ENCODE assay signal across 26 cellular contexts in the genomic region with DNA sequence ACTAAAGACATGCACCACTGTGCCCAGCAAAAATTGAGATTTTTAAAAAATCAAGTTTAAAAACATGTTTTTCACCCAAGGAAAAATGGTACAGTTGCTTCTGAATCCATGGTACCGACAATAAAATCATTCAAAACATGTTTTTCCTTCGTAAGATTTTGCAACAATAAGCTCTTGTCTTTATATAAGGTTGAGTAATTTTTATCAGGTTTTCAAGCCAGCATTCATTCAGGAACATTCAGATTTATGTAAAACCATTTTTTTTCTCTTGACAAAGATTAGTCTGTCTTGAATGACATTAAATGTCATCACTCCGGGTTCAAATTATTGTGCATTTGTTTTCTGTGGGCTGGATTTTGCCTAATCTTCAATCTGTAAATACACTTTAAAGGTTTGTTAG.
"Had no signal": no experiment of that assay in that cellular context is flagged by ENCODE, and none has a peak within 500 bp of the region (broad histone marks: within the 10 kb centered on the region; RNA-seq: fewer than 3 reads in every experiment).

No MANE protein-coding gene starts in this region.

- H3K27ac ChIP-seq: hepatocyte, left ventricle myocardium inferior, pancreas, prostate gland, skin epidermis, stomach, testis, thyroid gland, upper lobe of right lung had no signal

- ATAC-seq: natural killer cell; pancreas; sciatic nerve; stimulated activated naive B cell treated with anti-CD40 and anti-IgM and Interleukin-4, amounts not matched to agents 10 μg/mL and 1 μg/mL and 100 μg/mL, for 72 hours; stimulated activated naive CD8-positive, alpha-beta T cell treated with anti-CD3 and anti-CD28 coated beads, Interleukin-15, Interleukin-2, amounts not matched to agents 100 U/mL and 50 U/mL, for 24 hours; upper lobe of right lung had no signal

- H3K27me3 ChIP-seq: hepatocyte, pancreas, stomach, testis, thyroid gland, upper lobe of right lung had no signal

- H3K9me3 ChIP-seq: pancreas, prostate gland, testis, thyroid gland, upper lobe of right lung had no signal

- H3K4me1 ChIP-seq: left ventricle myocardium inferior, pancreas, prostate gland, stomach, testis, thyroid gland, upper lobe of right lung had no signal

- H3K36me3 ChIP-seq: left ventricle myocardium inferior, pancreas, prostate gland, stomach, thyroid gland, upper lobe of right lung had no signal

- H3K4me3 ChIP-seq: hepatocyte, left ventricle myocardium inferior, lung, pancreas, prostate gland, skin epidermis, stomach, testis, thyroid gland, upper lobe of right lung had no signal

- DNase-seq: islet precursor cell; left ventricle myocardium inferior; mesendoderm; naive B cell; natural killer cell; nephron progenitor cell; pancreas; posterior cingulate gyrus; retina; right cardiac atrium; stimulated activated CD4-positive, alpha-beta T cell treated with anti-CD3 and anti-CD28 coated beads, Interleukin-12 subunit alpha, Interleukin-12 subunit beta, amount 100 ng/mL, for 4 hours; stimulated activated CD4-positive, alpha-beta T cell treated with anti-CD3 and anti-CD28 coated beads, Interleukin-15, amount 100 ng/mL, for 24 hours; stimulated activated CD4-positive, alpha-beta T cell treated with anti-CD3 and anti-CD28 coated beads, Interleukin-2, amount 100 ng/mL, for 24 hours; stimulated activated CD4-positive, alpha-beta T cell treated with anti-CD3 and anti-CD28 coated beads, Interleukin-4, amount 100 ng/mL, for 1 hour; stimulated activated naive B cell treated with anti-CD40 and anti-IgM and Interleukin-4, amounts not matched to agents 10 μg/mL and 1 μg/mL and 100 μg/mL, for 72 hours; stimulated activated naive CD8-positive, alpha-beta T cell treated with anti-CD3 and anti-CD28 coated beads, Interleukin-15, Interleukin-2, amounts not matched to agents 100 U/mL and 50 U/mL, for 24 hours; stomach; testis; thyroid gland; trophoblast cell; upper lobe of right lung had no signal
